In the genomic region with DNA sequence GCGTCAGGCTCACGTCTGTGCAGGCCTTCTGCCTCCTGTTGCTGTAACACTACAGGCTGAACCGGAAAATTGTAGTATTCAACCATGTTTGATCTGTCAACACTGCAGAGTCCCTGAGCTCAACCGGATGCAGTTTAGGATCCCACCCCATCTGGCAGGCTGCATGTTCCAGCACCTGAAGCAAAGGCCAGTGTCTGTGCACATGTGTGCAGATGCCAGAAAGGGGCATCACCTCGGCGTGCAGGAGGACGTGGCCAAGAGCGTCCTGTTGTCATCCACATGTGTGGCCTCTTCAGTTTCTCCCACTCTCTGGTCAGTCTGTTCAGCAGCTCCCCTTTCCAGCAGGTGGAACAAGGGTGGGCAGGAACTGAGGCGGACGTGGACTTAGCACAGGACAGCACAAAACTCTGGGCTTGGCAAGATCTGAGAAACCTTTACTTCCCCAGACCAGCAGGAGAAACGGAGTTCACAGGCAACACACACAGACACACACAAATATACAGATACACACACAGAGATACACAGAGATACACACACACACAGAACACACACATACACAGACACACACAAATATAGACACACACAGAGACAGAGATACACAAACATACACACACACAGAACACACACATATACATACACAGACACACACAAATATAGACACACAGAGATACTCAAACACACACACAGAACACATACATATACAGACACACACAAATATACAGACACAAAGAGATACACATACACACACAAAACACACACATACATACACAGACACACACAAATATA, we compare ENCODE assay signal across 22 cellular contexts.
DNase-seq lines count a peak whose midpoint lies in the region; ATAC-seq and TF ChIP-seq lines count a peak whose summit lies in the region.
"Had no signal": no experiment of that assay in that cellular context is flagged by ENCODE, and none has a peak within 500 bp of the region (broad histone marks: within the 10 kb centered on the region; RNA-seq: fewer than 3 reads in every experiment).

No MANE protein-coding gene starts in this region.

- H3K27ac ChIP-seq in upper lobe of right lung (no peak overlapping the region), SJCRH30 (no peak overlapping the region)
- H3K27ac ChIP-seq: HL-60, psoas muscle had no signal

- peaks cover 5% of the 10 kb centered on the region for H3K9me3 Mint-ChIP-seq in activated CD8-positive, alpha-beta memory T cell treated with anti-CD3 and anti-CD28 coated beads, Interleukin-2, amount 10 ng/mL, durations not matched to agents 7 days and 5 days (ENCODE audit: low read depth)
- peaks cover 4% of the 10 kb centered on the region for H3K9me3 Mint-ChIP-seq in activated naive CD8-positive, alpha-beta T cell treated with anti-CD3 and anti-CD28 coated beads, Interleukin-2, amount 50 U/mL, for 24 hours

- no peaks in the 10 kb centered on the region for H3K36me3 ChIP-seq in upper lobe of right lung
- no peaks in the 10 kb centered on the region for H3K36me3 ChIP-seq in SJCRH30
- H3K36me3 ChIP-seq: HAP-1 had no signal

- intact Hi-C loops in upper lobe of right lung (cut with DNase I): no loop called here

- H3K4me1 ChIP-seq in upper lobe of right lung (peaks cover 15% of the 10 kb centered on the region), SJCRH30 (no peaks in the 10 kb centered on the region)
- H3K4me1 ChIP-seq: HAP-1, psoas muscle had no signal

- no peak overlapping the region for H3K4me3 ChIP-seq in upper lobe of right lung
- no peak overlapping the region for H3K4me3 ChIP-seq in SJCRH30
- H3K4me3 ChIP-seq: HAP-1, psoas muscle had no signal

- H3K27ac Mint-ChIP-seq in activated CD8-positive, alpha-beta memory T cell treated with anti-CD3 and anti-CD28 coated beads, Interleukin-2, amount 10 ng/mL, durations not matched to agents 7 days and 5 days: no peak overlapping the region
- no peak overlapping the region for H3K27ac Mint-ChIP-seq in activated naive CD8-positive, alpha-beta T cell treated with anti-CD3 and anti-CD28 coated beads, Interleukin-2, amount 50 U/mL, for 24 hours
- H3K27ac Mint-ChIP-seq: WTC11 had no signal

- no peak for ATAC-seq in activated CD8-positive, alpha-beta memory T cell treated with anti-CD3 and anti-CD28 coated beads, Interleukin-2, amount 10 ng/mL, durations not matched to agents 7 days and 5 days
- peak; percentile 5 for ATAC-seq in activated naive CD8-positive, alpha-beta T cell treated with anti-CD3 and anti-CD28 coated beads, Interleukin-2, amount 50 U/mL, for 24 hours
- ATAC-seq in upper lobe of right lung: no peak
- ATAC-seq: psoas muscle, Right ventricle myocardium inferior, WTC11 had no signal

- peaks cover 24% of the 10 kb centered on the region for H3K4me1 Mint-ChIP-seq in activated CD8-positive, alpha-beta memory T cell treated with anti-CD3 and anti-CD28 coated beads, Interleukin-2, amount 10 ng/mL, durations not matched to agents 7 days and 5 days
- H3K4me1 Mint-ChIP-seq in activated naive CD8-positive, alpha-beta T cell treated with anti-CD3 and anti-CD28 coated beads, Interleukin-2, amount 50 U/mL, for 24 hours: peaks cover 12% of the 10 kb centered on the region
- H3K4me1 Mint-ChIP-seq: WTC11 had no signal

- H3K9me3 ChIP-seq in upper lobe of right lung (peaks cover 17% of the 10 kb centered on the region), SJCRH30 (replicated peaks) (peaks cover 6% of the 10 kb centered on the region; the same call in 1 of the 2 replicates)
- H3K9me3 ChIP-seq: psoas muscle had no signal

- no peak overlapping the region for H3K4me3 Mint-ChIP-seq in activated CD8-positive, alpha-beta memory T cell treated with anti-CD3 and anti-CD28 coated beads, Interleukin-2, amount 10 ng/mL, durations not matched to agents 7 days and 5 days
- H3K4me3 Mint-ChIP-seq in activated naive CD8-positive, alpha-beta T cell treated with anti-CD3 and anti-CD28 coated beads, Interleukin-2, amount 50 U/mL, for 24 hours: no peak overlapping the region
- H3K4me3 Mint-ChIP-seq: WTC11 had no signal

- no peaks in the 10 kb centered on the region for H3K27me3 Mint-ChIP-seq in activated CD8-positive, alpha-beta memory T cell treated with anti-CD3 and anti-CD28 coated beads, Interleukin-2, amount 10 ng/mL, durations not matched to agents 7 days and 5 days
- H3K27me3 Mint-ChIP-seq in activated naive CD8-positive, alpha-beta T cell treated with anti-CD3 and anti-CD28 coated beads, Interleukin-2, amount 50 U/mL, for 24 hours: no peaks in the 10 kb centered on the region

- H3K36me3 Mint-ChIP-seq in activated CD8-positive, alpha-beta memory T cell treated with anti-CD3 and anti-CD28 coated beads, Interleukin-2, amount 10 ng/mL, durations not matched to agents 7 days and 5 days: peaks cover 4% of the 10 kb centered on the region
- no peaks in the 10 kb centered on the region for H3K36me3 Mint-ChIP-seq in activated naive CD8-positive, alpha-beta T cell treated with anti-CD3 and anti-CD28 coated beads, Interleukin-2, amount 50 U/mL, for 24 hours (ENCODE audit: low read depth)

- peak; percentile 40 for DNase-seq in activated CD8-positive, alpha-beta memory T cell treated with anti-CD3 and anti-CD28 coated beads, Interleukin-2, amount 10 ng/mL, durations not matched to agents 7 days and 5 days
- no peak for DNase-seq in activated CD8-positive, alpha-beta memory T cell treated with anti-CD3 and anti-CD28 coated beads for 24 hours
- no peak for DNase-seq in activated naive CD8-positive, alpha-beta T cell treated with anti-CD3 and anti-CD28 coated beads, Interleukin-2, amount 50 U/mL, for 24 hours
- DNase-seq in islet precursor cell (peak; percentile 42), upper lobe of right lung (peak; percentile 53), cerebellar nuclear complex (lab: John Stamatoyannopoulos, UW) (no peak), GDM1 (lab: John Stamatoyannopoulos, UW) (no peak), SJCRH30 (no peak)
- DNase-seq: activated T-cell treated with anti-CD3 and anti-CD28 coated beads for 4 hours, COR-L47, DMS79 treated with DMSO at 0.1 percent for 48 hours, kidney glomerular epithelial cell, NCI-H1092, NCI-H187 treated with DMSO at 0.1 percent for 48 hours, NCI-H2227 treated with DMSO at 0.1 percent for 48 hours, NCI-H69, psoas muscle, substantia nigra had no signal

- TF ChIP-seq CTCF in upper lobe of right lung (IDR thresholded peaks at IDR 0.05): no peak

- CTCF ChIA-PET in activated CD8-positive, alpha-beta memory T cell treated with anti-CD3 and anti-CD28 coated beads, Interleukin-2, amount 10 ng/mL, durations not matched to agents 7 days and 5 days (lab: Charles Lee): interaction anchor here (0.7 kb wide), 1 partner anchor 78 kb away, joined by 3 read pairs; no protein-coding TSS in a partner anchor

- H3K27me3 ChIP-seq in upper lobe of right lung (no peaks in the 10 kb centered on the region), SJCRH30 (no peaks in the 10 kb centered on the region)

Comparison
In these comparisons a context has a peak if more than half of its experiments do, and no peak if none do; other contexts are left out.
1. DNase-seq: peak in activated CD8-positive, alpha-beta memory T cell treated with anti-CD3 and anti-CD28 coated beads, Interleukin-2, amount 10 ng/mL, durations not matched to agents 7 days and 5 days (single experiment), islet precursor cell (single experiment) and upper lobe of right lung (single experiment); none in activated CD8-positive, alpha-beta memory T cell treated with anti-CD3 and anti-CD28 coated beads for 24 hours (single experiment), activated naive CD8-positive, alpha-beta T cell treated with anti-CD3 and anti-CD28 coated beads, Interleukin-2, amount 50 U/mL, for 24 hours (single experiment), cerebellar nuclear complex (0 of 2), GDM1 (single experiment) and SJCRH30 (0 of 2).